Comparison of ENCODE assay signal across 34 cellular contexts in the genomic region with DNA sequence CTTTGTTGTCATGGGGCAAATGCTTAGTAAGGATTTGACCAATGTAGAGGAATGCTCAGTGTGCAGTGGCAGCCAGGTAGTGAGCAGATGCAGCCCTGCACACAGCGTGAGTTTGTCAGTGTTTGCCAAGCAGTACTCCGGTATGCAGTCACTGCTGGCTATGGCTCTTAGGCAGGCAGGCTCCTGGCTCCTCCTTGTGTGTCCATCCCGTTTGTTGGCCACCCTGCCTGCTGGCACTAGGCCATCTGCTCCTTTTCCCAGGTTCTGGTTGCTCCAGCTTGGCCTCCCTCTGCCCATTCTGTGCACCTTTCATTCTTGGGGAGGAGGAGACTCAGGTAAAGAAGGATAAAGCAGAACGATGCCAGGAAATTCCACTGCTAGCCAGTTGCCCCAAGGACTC.
"Had no signal": no experiment of that assay in that cellular context is flagged by ENCODE, and none has a peak within 500 bp of the region (broad histone marks: within the 10 kb centered on the region; RNA-seq: fewer than 3 reads in every experiment).

No MANE protein-coding gene starts in this region.

- H3K27me3 Mint-ChIP-seq: activated CD4-positive, alpha-beta memory T cell treated with anti-CD3 and anti-CD28 coated beads for 36 hours; activated CD4-positive, alpha-beta T cell treated with anti-CD3 and anti-CD28 coated beads, Interleukin-2, amount 10 ng/mL, durations not matched to agents 24 days and 14 days; activated CD8-positive, alpha-beta memory T cell treated with anti-CD3 and anti-CD28 coated beads, Interleukin-2, amount 10 ng/mL, durations not matched to agents 7 days and 5 days; activated naive CD8-positive, alpha-beta T cell treated with anti-CD3 and anti-CD28 coated beads for 36 hours; activated naive CD8-positive, alpha-beta T cell treated with anti-CD3 and anti-CD28 coated beads, Interleukin-2, amount 50 U/mL, for 24 hours; brain; effector memory CD8-positive, alpha-beta T cell had no signal

- H3K4me1 ChIP-seq: adrenal gland, breast epithelium, esophagus muscularis mucosa, foreskin keratinocyte, gastrocnemius medialis had no signal

- H3K27ac ChIP-seq: adrenal gland, breast epithelium, cardiac muscle cell, esophagus muscularis mucosa, foreskin keratinocyte, gastrocnemius medialis had no signal

- H3K27me3 ChIP-seq: adrenal gland, breast epithelium, cardiac muscle cell, esophagus muscularis mucosa, foreskin keratinocyte, gastrocnemius medialis had no signal

- H3K9me3 ChIP-seq: adrenal gland, breast epithelium, esophagus muscularis mucosa, gastrocnemius medialis had no signal

- H3K4me3 Mint-ChIP-seq: activated CD4-positive, alpha-beta memory T cell treated with anti-CD3 and anti-CD28 coated beads for 36 hours; activated CD4-positive, alpha-beta T cell treated with anti-CD3 and anti-CD28 coated beads for 36 hours; activated CD4-positive, alpha-beta T cell treated with anti-CD3 and anti-CD28 coated beads, Interleukin-2, amount 10 ng/mL, durations not matched to agents 24 days and 14 days; activated CD8-positive, alpha-beta memory T cell treated with anti-CD3 and anti-CD28 coated beads, Interleukin-2, amount 10 ng/mL, durations not matched to agents 7 days and 5 days; activated CD8-positive, alpha-beta T cell treated with anti-CD3 and anti-CD28 coated beads, Interleukin-2, amount 10 ng/mL, durations not matched to agents 7 days and 5 days; activated naive CD4-positive, alpha-beta T cell treated with anti-CD3 and anti-CD28 coated beads for 36 hours; activated naive CD4-positive, alpha-beta T cell treated with anti-CD3 and anti-CD28 coated beads, Interleukin-2, amount 50 U/mL, for 24 hours; activated naive CD8-positive, alpha-beta T cell treated with anti-CD3 and anti-CD28 coated beads for 36 hours; activated naive CD8-positive, alpha-beta T cell treated with anti-CD3 and anti-CD28 coated beads, Interleukin-2, amount 50 U/mL, for 24 hours; activated T-helper 1 cell treated with anti-CD3 and anti-CD28 coated beads, Interleukin-12 subunit alpha, Interleukin-12 subunit beta, Interleukin-2, Interleukin-4 antibody, amounts not matched to agents 30 ng/mL and 10 ng/mL and 1 ng/mL, durations not matched to agents 14 hours and 24 hours and 36 hours; brain; effector memory CD8-positive, alpha-beta T cell had no signal

- H3K27ac Mint-ChIP-seq: activated CD4-positive, alpha-beta memory T cell treated with anti-CD3 and anti-CD28 coated beads for 36 hours; activated CD4-positive, alpha-beta T cell treated with anti-CD3 and anti-CD28 coated beads for 36 hours; activated CD4-positive, alpha-beta T cell treated with anti-CD3 and anti-CD28 coated beads, Interleukin-2, amount 10 ng/mL, durations not matched to agents 24 days and 14 days; activated CD8-positive, alpha-beta memory T cell treated with anti-CD3 and anti-CD28 coated beads, Interleukin-2, amount 10 ng/mL, durations not matched to agents 7 days and 5 days; activated CD8-positive, alpha-beta T cell treated with anti-CD3 and anti-CD28 coated beads, Interleukin-2, amount 10 ng/mL, durations not matched to agents 7 days and 5 days; activated naive CD4-positive, alpha-beta T cell treated with anti-CD3 and anti-CD28 coated beads for 36 hours; activated naive CD4-positive, alpha-beta T cell treated with anti-CD3 and anti-CD28 coated beads, Interleukin-2, amount 50 U/mL, for 24 hours; activated naive CD8-positive, alpha-beta T cell treated with anti-CD3 and anti-CD28 coated beads for 36 hours; activated naive CD8-positive, alpha-beta T cell treated with anti-CD3 and anti-CD28 coated beads, Interleukin-2, amount 50 U/mL, for 24 hours; activated T-helper 1 cell treated with anti-CD3 and anti-CD28 coated beads, Interleukin-12 subunit alpha, Interleukin-12 subunit beta, Interleukin-2, Interleukin-4 antibody, amounts not matched to agents 30 ng/mL and 10 ng/mL and 1 ng/mL, durations not matched to agents 14 hours and 24 hours and 36 hours; activated T-helper 2 cell treated with anti-CD3 and anti-CD28 coated beads, Interferon-gamma antibody, Interleukin-2, Interleukin-4, amounts not matched to agents 10 μg/mL and 5 μg/mL and 100 μg/mL, durations not matched to agents 14 hours and 24 hours and 36 hours; effector memory CD8-positive, alpha-beta T cell had no signal

- H3K4me3 ChIP-seq: adrenal gland, breast epithelium, cardiac muscle cell, esophagus muscularis mucosa, gastrocnemius medialis had no signal

- ATAC-seq: activated CD4-positive, alpha-beta T cell treated with anti-CD3 and anti-CD28 coated beads for 36 hours; activated CD8-positive, alpha-beta memory T cell treated with anti-CD3 and anti-CD28 coated beads, Interleukin-2, amount 10 ng/mL, durations not matched to agents 7 days and 5 days; activated CD8-positive, alpha-beta T cell treated with anti-CD3 and anti-CD28 coated beads, Interleukin-2, amount 10 ng/mL, durations not matched to agents 7 days and 5 days; activated naive CD8-positive, alpha-beta T cell treated with anti-CD3 and anti-CD28 coated beads, Interleukin-2, amount 50 U/mL, for 24 hours; effector memory CD8-positive, alpha-beta T cell; foreskin keratinocyte; gastrocnemius medialis had no signal

- H3K36me3 ChIP-seq: adrenal gland, breast epithelium, cardiac muscle cell, esophagus muscularis mucosa, gastrocnemius medialis had no signal

- FAIRE-seq: colon had no signal

- H3K4me1 Mint-ChIP-seq: activated CD4-positive, alpha-beta T cell treated with anti-CD3 and anti-CD28 coated beads for 36 hours; activated CD4-positive, alpha-beta T cell treated with anti-CD3 and anti-CD28 coated beads, Interleukin-2, amount 10 ng/mL, durations not matched to agents 24 days and 14 days; activated naive CD4-positive, alpha-beta T cell treated with anti-CD3 and anti-CD28 coated beads, Interleukin-2, amount 50 U/mL, for 24 hours; activated naive CD8-positive, alpha-beta T cell treated with anti-CD3 and anti-CD28 coated beads for 36 hours; activated naive CD8-positive, alpha-beta T cell treated with anti-CD3 and anti-CD28 coated beads, Interleukin-2, amount 50 U/mL, for 24 hours; brain had no signal

- DNase-seq: activated CD4-positive, alpha-beta memory T cell treated with anti-CD3 and anti-CD28 coated beads for 36 hours; activated CD4-positive, alpha-beta T cell treated with anti-CD3 and anti-CD28 coated beads for 36 hours; activated CD4-positive, alpha-beta T cell treated with anti-CD3 and anti-CD28 coated beads, Interleukin-2, amount 10 ng/mL, durations not matched to agents 24 days and 14 days; activated CD4-positive, CD25-positive, alpha-beta regulatory T cell; activated CD4-positive, CD25-positive, alpha-beta regulatory T cell treated with anti-CD3 and anti-CD28 coated beads, Interleukin-2, amount 50 U/mL, for 72 hours; activated CD8-positive, alpha-beta memory T cell treated with anti-CD3 and anti-CD28 coated beads, Interleukin-2, amount 10 ng/mL, durations not matched to agents 7 days and 5 days; activated CD8-positive, alpha-beta memory T cell treated with anti-CD3 and anti-CD28 coated beads, Interleukin-2, amount 50 U/mL, for 4 hours; activated CD8-positive, alpha-beta T cell treated with anti-CD3 and anti-CD28 coated beads, Interleukin-2, amount 10 ng/mL, durations not matched to agents 7 days and 5 days; activated effector memory CD4-positive, alpha-beta T cell treated with anti-CD3 and anti-CD28 coated beads, Interleukin-2, amount 50 U/mL, for 16 hours; activated naive CD4-positive, alpha-beta T cell treated with anti-CD3 and anti-CD28 coated beads for 36 hours; activated naive CD8-positive, alpha-beta T cell treated with anti-CD3 and anti-CD28 coated beads for 36 hours; activated naive CD8-positive, alpha-beta T cell treated with anti-CD3 and anti-CD28 coated beads, Interleukin-2, amount 50 U/mL, for 24 hours; activated T-cell treated with anti-CD3 and anti-CD28 coated beads, Interleukin-2, amount 50 U/mL, for 1 hour; activated T-cell treated with anti-CD3 and anti-CD28 coated beads, Interleukin-2, amount 50 U/mL, for 48 hours; adrenal gland; amygdala; aorta; central memory CD4-positive, alpha-beta T cell; cortex of kidney; dermis blood vessel endothelial cell; effector CD4-positive, alpha-beta T cell; effector memory CD8-positive, alpha-beta T cell; erythroblast; foreskin keratinocyte; gastrocnemius medialis; glutamatergic neuron had no signal

- H3K9me3 Mint-ChIP-seq: activated CD4-positive, alpha-beta memory T cell treated with anti-CD3 and anti-CD28 coated beads for 36 hours; activated CD4-positive, alpha-beta T cell treated with anti-CD3 and anti-CD28 coated beads, Interleukin-2, amount 10 ng/mL, durations not matched to agents 24 days and 14 days; activated naive CD4-positive, alpha-beta T cell treated with anti-CD3 and anti-CD28 coated beads for 36 hours; activated naive CD4-positive, alpha-beta T cell treated with anti-CD3 and anti-CD28 coated beads, Interleukin-2, amount 50 U/mL, for 24 hours; activated naive CD8-positive, alpha-beta T cell treated with anti-CD3 and anti-CD28 coated beads for 36 hours; activated naive CD8-positive, alpha-beta T cell treated with anti-CD3 and anti-CD28 coated beads, Interleukin-2, amount 50 U/mL, for 24 hours; activated T-helper 1 cell treated with anti-CD3 and anti-CD28 coated beads, Interleukin-12 subunit alpha, Interleukin-12 subunit beta, Interleukin-2, Interleukin-4 antibody, amounts not matched to agents 30 ng/mL and 10 ng/mL and 1 ng/mL, durations not matched to agents 14 hours and 24 hours and 36 hours; activated T-helper 2 cell treated with anti-CD3 and anti-CD28 coated beads, Interferon-gamma antibody, Interleukin-2, Interleukin-4, amounts not matched to agents 10 μg/mL and 5 μg/mL and 100 μg/mL, durations not matched to agents 14 hours and 24 hours and 36 hours; brain; effector memory CD8-positive, alpha-beta T cell had no signal

- H3K36me3 Mint-ChIP-seq: activated CD4-positive, alpha-beta memory T cell treated with anti-CD3 and anti-CD28 coated beads for 36 hours; activated CD8-positive, alpha-beta memory T cell treated with anti-CD3 and anti-CD28 coated beads, Interleukin-2, amount 10 ng/mL, durations not matched to agents 7 days and 5 days; activated naive CD4-positive, alpha-beta T cell treated with anti-CD3 and anti-CD28 coated beads, Interleukin-2, amount 50 U/mL, for 24 hours; activated naive CD8-positive, alpha-beta T cell treated with anti-CD3 and anti-CD28 coated beads for 36 hours; brain had no signal
